2 cellular contexts compared by ENCODE assay signal in genomic region chr15:89500397-89501270, GRCh38.
TF ChIP-seq lines count a peak whose summit lies in the region.

No MANE protein-coding gene starts in this region.

TF ChIP-seq in HEK293, 187 proteins besides CTCF, POLR2A, EP300 and RAD21:
- no peak for TF ChIP-seq ZFP69B (tag by site-specific recombination; IDR thresholded peaks at IDR 0.05)
- no peak for TF ChIP-seq ZNF121 (tag by site-specific recombination; IDR thresholded peaks at IDR 0.05)
- no peak for TF ChIP-seq FEZF1 (tag by site-specific recombination; IDR thresholded peaks at IDR 0.05)
- no peak for TF ChIP-seq ZNF843 (tag by site-specific recombination; IDR thresholded peaks at IDR 0.05)
- no peak for TF ChIP-seq ZNF148 (tag by site-specific recombination; IDR thresholded peaks at IDR 0.05; ENCODE audit: borderline replicate concordance)
- TF ChIP-seq SP7 (tag by site-specific recombination; IDR thresholded peaks at IDR 0.05) = no peak
- TF ChIP-seq ZXDB (tag by site-specific recombination; IDR thresholded peaks at IDR 0.05) = no peak
- no peak for TF ChIP-seq ZNF530 (tag by site-specific recombination; IDR thresholded peaks at IDR 0.05; ENCODE audit: low read depth)
- TF ChIP-seq ZBTB26 (tag by site-specific recombination; optimal IDR thresholded peaks at IDR 0.05) = no peak
- TF ChIP-seq ZNF266 (tag by site-specific recombination; IDR thresholded peaks at IDR 0.05; ENCODE audit: low read depth) = no peak
- TF ChIP-seq SP3 (tag by site-specific recombination; IDR thresholded peaks at IDR 0.05) = no peak
- TF ChIP-seq BCL6B (tag by site-specific recombination; IDR thresholded peaks at IDR 0.05) = no peak
- no peak for TF ChIP-seq KLF16 (tag by site-specific recombination; IDR thresholded peaks at IDR 0.05)
- no peak for TF ChIP-seq ZNF639 (tag by site-specific recombination; IDR thresholded peaks at IDR 0.05)

TF ChIP-seq in HepG2, 621 proteins besides CTCF, POLR2A, EP300 and RAD21:
- TF ChIP-seq ZNF768 (CRISPR knock-in tag; IDR thresholded peaks at IDR 0.05) = peak; percentile 60
- TF ChIP-seq ZNF576 (CRISPR knock-in tag; IDR thresholded peaks at IDR 0.05) = 0 out of 2 replicates have a peak, but pooled peaks have one; percentile 57
- TF ChIP-seq CHD4 (IDR thresholded peaks at IDR 0.05; ENCODE audit: borderline replicate concordance, low read length) = no peak
